In genomic region chr2:226155476-226155875, GRCh38 we compare ENCODE assay signal across 3 cellular contexts.
TF ChIP-seq lines count a peak whose summit lies in the region.

No MANE protein-coding gene starts in this region.

TF ChIP-seq in A549, 52 proteins besides CTCF, POLR2A, EP300 and RAD21 (continues in another document):
- TF ChIP-seq NFE2L2 (conservative IDR thresholded peaks at IDR 0.05; ENCODE audit: low read length) (no peak), PBX3 (IDR thresholded peaks at IDR 0.05) (no peak), HOXA7 (CRISPR knock-in tag; IDR thresholded peaks at IDR 0.05) (no peak), CHD2 (IDR thresholded peaks at IDR 0.05; ENCODE audit: low read length, partially characterized antibody) (no peak), BCL3 (IDR thresholded peaks at IDR 0.05) (no peak), HES2 (IDR thresholded peaks at IDR 0.05) (no peak), FOSL2 (IDR thresholded peaks at IDR 0.05) (no peak), FOSL2 (CRISPR knock-in tag; IDR thresholded peaks at IDR 0.05) (no peak), HMGXB4 (CRISPR knock-in tag; IDR thresholded peaks at IDR 0.05; ENCODE audit: borderline replicate concordance) (no peak), ZNF302 (CRISPR knock-in tag; IDR thresholded peaks at IDR 0.05) (no peak), ATOH8 (CRISPR knock-in tag; IDR thresholded peaks at IDR 0.05; ENCODE audit: low read depth) (no peak), ZFP36 (IDR thresholded peaks at IDR 0.05; ENCODE audit: borderline replicate concordance, partially characterized antibody) (no peak), MYC (IDR thresholded peaks at IDR 0.05; ENCODE audit: borderline replicate concordance, low read length) (no peak), RFX5 (IDR thresholded peaks at IDR 0.05) (no peak), NPAS2 (CRISPR knock-in tag; IDR thresholded peaks at IDR 0.05; ENCODE audit: borderline replicate concordance) (no peak)

TF ChIP-seq in HCT116, 20 proteins besides CTCF, POLR2A, EP300 and RAD21:
- TF ChIP-seq POLR2AphosphoS5 (IDR thresholded peaks at IDR 0.05; ENCODE audit: low read depth, low read length) (peak; percentile 49), ZFX (IDR thresholded peaks at IDR 0.05) (no peak)

TF ChIP-seq in H1, 55 proteins besides CTCF, POLR2A, EP300 and RAD21:
- TF ChIP-seq ATF2 (IDR thresholded peaks at IDR 0.05; ENCODE audit: low read length) (no peak), POLR2AphosphoS5 (IDR thresholded peaks at IDR 0.05; ENCODE audit: low read depth, low read length) (no peak)
